ENCODE assay signal across 16 cellular contexts in the genomic region with DNA sequence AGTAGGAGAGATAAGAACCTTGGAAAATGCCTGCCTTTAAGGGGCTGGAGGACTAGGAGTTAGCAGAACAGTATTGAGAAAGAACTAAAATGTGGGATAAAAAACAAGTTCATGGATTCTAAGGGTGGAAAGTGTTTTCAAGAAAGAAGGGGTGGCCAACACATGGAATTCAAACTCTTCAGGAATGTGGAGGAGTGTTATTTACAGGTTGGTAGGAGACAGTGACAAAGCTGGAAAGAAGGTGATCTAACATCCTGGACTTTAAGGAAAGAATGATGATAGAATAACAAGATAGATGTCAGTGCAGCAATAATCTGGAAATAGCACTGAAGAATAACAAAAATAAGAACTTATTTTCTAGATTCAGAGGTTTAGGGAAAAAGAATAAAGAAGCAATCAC. TPM values are rescaled to one million over a fixed set of nuclear protein-coding genes. Genes with fewer than 3 reads are reported as not detected.
DNase-seq lines count a peak whose midpoint lies in the region; TF ChIP-seq lines count a peak whose summit lies in the region.
"Had no signal": no experiment of that assay in that cellular context is flagged by ENCODE, and none has a peak within 500 bp of the region (broad histone marks: within the 10 kb centered on the region; RNA-seq: fewer than 3 reads in every experiment).

No MANE protein-coding gene starts in this region.

- H3K79me2 ChIP-seq in mesendoderm (ENCODE audit: control insufficient read depth, insufficient read depth, low read length) = no peaks in the 10 kb centered on the region

- no peak overlapping the region for H3K4me2 ChIP-seq in mesendoderm (ENCODE audit: low read length)

- H2BK120ac ChIP-seq in mesendoderm (ENCODE audit: low read depth, low read length) = no peak overlapping the region

- H3K4ac ChIP-seq in mesendoderm (ENCODE audit: low read depth, low read length) = no peak overlapping the region

- H2BK5ac ChIP-seq in mesendoderm (ENCODE audit: low read length) = no peak overlapping the region

- no peaks in the 10 kb centered on the region for H3K9me3 ChIP-seq in spleen

- no peak overlapping the region for H3K9ac ChIP-seq in mesendoderm (ENCODE audit: low read length)

- no peak for TF ChIP-seq CTCF in 22Rv1 (IDR thresholded peaks at IDR 0.05)
- TF ChIP-seq CTCF in fibroblast of villous mesenchyme (IDR thresholded peaks at IDR 0.05; ENCODE audit: insufficient read depth, low read depth, low read length) = no peak
- TF ChIP-seq CTCF in spleen (IDR thresholded peaks at IDR 0.05 in 8 of 11, conservative IDR thresholded peaks at IDR 0.05 in 3 of 11) = no peak

- TF ChIP-seq POLR2A in spleen (IDR thresholded peaks at IDR 0.05) = no peak

- intact Hi-C loops in spleen (cut with DNase I; ENCODE audit: low total_unique reads) = no loop called here

- no peak overlapping the region for H2BK15ac ChIP-seq in mesendoderm (replicated peaks; ENCODE audit: low read depth)

- H3K56ac ChIP-seq in mesendoderm (ENCODE audit: low read length) = no peak overlapping the region

- no peaks in the 10 kb centered on the region for H3K79me1 ChIP-seq in mesendoderm (ENCODE audit: low read length)

- H3K4me3 ChIP-seq in fibroblast of villous mesenchyme (ENCODE audit: low read depth, low read length) (no peak overlapping the region), mesendoderm (ENCODE audit: low read length) (no peak overlapping the region), spleen (no peak overlapping the region)
- H3K4me3 ChIP-seq: GM12878 had no signal

- H3K4me1 ChIP-seq in mesendoderm (ENCODE audit: control insufficient read depth, low read depth, low read length) = no peaks in the 10 kb centered on the region
- peaks cover 0 to 13% (median 3%) of the 10 kb centered on the region in 6 donors for H3K4me1 ChIP-seq in spleen

- H3K27me3 ChIP-seq in mesendoderm (ENCODE audit: insufficient read depth, low read length, poor library complexity) = no peaks in the 10 kb centered on the region
- H3K27me3 ChIP-seq in spleen (replicated peaks in 1 of 7) = no peaks in the 10 kb centered on the region

- peak overlapping the region; percentile 53 for H3K27ac ChIP-seq in 22Rv1
- no peak overlapping the region for H3K27ac ChIP-seq in mesendoderm (ENCODE audit: low read depth, low read length)
- H3K27ac ChIP-seq in spleen = no peak overlapping the region

- H3K23ac ChIP-seq in mesendoderm (ENCODE audit: low read length) = no peak overlapping the region

- H3K36me3 ChIP-seq in mesendoderm (ENCODE audit: control insufficient read depth, insufficient read depth, low read length) (no peaks in the 10 kb centered on the region), spleen (no peaks in the 10 kb centered on the region)

- DNase-seq in NCI-H226 = peak; percentile 70
- peak; percentile 10 for DNase-seq in fibroblast of villous mesenchyme (ENCODE audit: low read depth)
- DNase-seq in mesendoderm = peak; percentile 73
- no peak for DNase-seq in COR-L47 (lab: John Stamatoyannopoulos, UW)
- DNase-seq in midbrain (lab: John Stamatoyannopoulos, UW) = no peak
- no peak for DNase-seq in cerebellar cortex (ENCODE audit: low spot score)
- no peak for DNase-seq in spleen
- DNase-seq: 8988T; C1 segment of cervical spinal cord; CD4-positive, alpha-beta T cell; DMS 273 treated with DMSO at 0.1 percent for 48 hours; GOT3; H9; IMR-90 had no signal

- H4K5ac ChIP-seq in mesendoderm (ENCODE audit: low read length) = no peak overlapping the region

- H4K8ac ChIP-seq in mesendoderm (ENCODE audit: low read depth, low read length) = no peak overlapping the region

- no peak overlapping the region for H2AK5ac ChIP-seq in mesendoderm (ENCODE audit: low read length)

- no peak overlapping the region for H3K18ac ChIP-seq in mesendoderm (ENCODE audit: low read length)

RNA-seq across cellular contexts. Expression of a gene that starts 54.0 kb away (rescaled TPM):
- total RNA-seq in fibroblast of villous mesenchyme (39.3 and 43.2 TPM in 2 replicates), spleen (10 to 100 TPM; 22.1 to 40.4 (median 30.4) TPM)
- 56.4 TPM for polyA plus RNA-seq in mesendoderm (2013, experiment 1 of 2)
- 56.6 TPM for polyA plus RNA-seq in mesendoderm (2013, experiment 2 of 2)
- 1 to 10 TPM; 3.3 to 6.6 (median 4.6) TPM for polyA plus RNA-seq in spleen

Comparison
In these comparisons a context has a peak if more than half of its experiments do, and no peak if none do; other contexts are left out.
1. DNase-seq: peak in NCI-H226 (single experiment), fibroblast of villous mesenchyme (single experiment) and mesendoderm (single experiment); none in COR-L47 (single experiment), midbrain (single experiment), cerebellar cortex (single experiment) and spleen (single experiment).